In genomic region chr10:45000138-45000763, GRCh38 we compare ENCODE assay signal across 8 cellular contexts. TPM values are rescaled to one million over a fixed set of nuclear protein-coding genes. Genes with fewer than 3 reads are reported as not detected.
DNase-seq lines count a peak whose midpoint lies in the region; ATAC-seq and TF ChIP-seq lines count a peak whose summit lies in the region.

No MANE protein-coding gene starts in this region.

- ATAC-seq in HG03196 (IDR thresholded peaks at IDR 0.05; ENCODE audit: unreplicated experiment): peak; percentile 2
- no peak for ATAC-seq in HG03135 (IDR thresholded peaks at IDR 0.05; ENCODE audit: unreplicated experiment)
- ATAC-seq in HG03378 (IDR thresholded peaks at IDR 0.05; ENCODE audit: unreplicated experiment): no peak

- H3K4me3 ChIP-seq in BE2C (ENCODE audit: low read depth, low read length): peak overlapping the region; percentile 70
- peak overlapping the region; percentile 50; the same call in 1 of the 2 replicates for H3K4me3 ChIP-seq in iPS-18c (ENCODE audit: insufficient read depth, low read depth, low read length)
- H3K4me3 ChIP-seq in spleen: peak overlapping the region; percentile 37 to 86 (median 58)

- peaks cover 17% of the 10 kb centered on the region for H3K36me3 ChIP-seq in BE2C
- H3K36me3 ChIP-seq in spleen: peaks cover 0 to 25% (median 18%) of the 10 kb centered on the region in 6 donors

- 24 to 37% (median 30%) methylated on average over 12 of the region's 12 CpGs for WGBS in spleen, 5 donors

- no peak for DNase-seq in BE2C
- DNase-seq in amniotic epithelial cell (ENCODE audit: low read depth): peak; percentile 74
- DNase-seq in spleen: no peak
- no peak for DNase-seq in NCI-H2029 (lab: John Stamatoyannopoulos, UW)

- intact Hi-C loops in spleen (cut with DNase I; ENCODE audit: low total_unique reads): no loop called here

- H3K27ac ChIP-seq in spleen: peak overlapping the region; percentile 80 to 96 (median 93)

- H3K27me3 ChIP-seq in BE2C: no peaks in the 10 kb centered on the region
- no peaks in the 10 kb centered on the region for H3K27me3 ChIP-seq in spleen (replicated peaks in 1 of 7)

- TF ChIP-seq CTCF in BE2C (IDR thresholded peaks at IDR 0.05; ENCODE audit: low read depth, low read length): no peak
- TF ChIP-seq CTCF in spleen (IDR thresholded peaks at IDR 0.05 in 8 of 11, conservative IDR thresholded peaks at IDR 0.05 in 3 of 11): no peak

- no peaks in the 10 kb centered on the region; the same call in 1 of the 2 replicates for H3K9me3 ChIP-seq in BE2C
- H3K9me3 ChIP-seq in iPS-18c (ENCODE audit: control insufficient read depth, insufficient read depth, low read length): no peaks in the 10 kb centered on the region
- H3K9me3 ChIP-seq in spleen: peaks cover 0 to 28% (median 18%) of the 10 kb centered on the region in 8 donors

- H3K4me1 ChIP-seq in BE2C (peaks cover 3% of the 10 kb centered on the region; the same call in 1 of the 2 replicates), spleen (peaks cover 14 to 79% (median 47%) of the 10 kb centered on the region in 6 donors)

- TF ChIP-seq POLR2A in spleen (IDR thresholded peaks at IDR 0.05): no peak

RNA-seq across cellular contexts. Expression of gene ZNF22, which starts 0.5 kb away (rescaled TPM):
- polyA plus RNA-seq in BE2C (2012; ENCODE audit: insufficient read depth, insufficient read length, low read depth): 46.3 TPM
- total RNA-seq in spleen: 10 to 100 TPM; 22.7 to 28.3 (median 25.8) TPM
- 10 to 100 TPM; 25.9 to 33.6 (median 31.5) TPM for polyA plus RNA-seq in spleen

RNA-seq across cellular contexts. Expression of gene DEPP1, which starts 21.6 kb away (rescaled TPM):
- polyA plus RNA-seq in BE2C (2012; ENCODE audit: insufficient read depth, insufficient read length, low read depth): 7.4 TPM
- 10 to 100 TPM in 6 of 7 donors, 1 to 10 TPM in 1; 9.5 to 90.1 (median 21.1) TPM for total RNA-seq in spleen
- polyA plus RNA-seq in spleen: 10 to 100 TPM; 13.3 to 36.5 (median 15.7) TPM

RNA-seq across cellular contexts. Expression of gene RASSF4, which starts 40.6 kb away (rescaled TPM):
- polyA plus RNA-seq in BE2C (2012; ENCODE audit: insufficient read depth, insufficient read length, low read depth): 9.3 TPM
- 10 to 100 TPM; 70.8 to 96.2 (median 73.7) TPM for total RNA-seq in spleen
- polyA plus RNA-seq in spleen: 10 to 100 TPM; 36.7 to 61.0 (median 38.2) TPM
